28 cellular contexts compared by ENCODE assay signal in genomic region chr6:40717411-40718057, GRCh38.
"Had no signal": no experiment of that assay in that cellular context is flagged by ENCODE, and none has a peak within 500 bp of the region (broad histone marks: within the 10 kb centered on the region; RNA-seq: fewer than 3 reads in every experiment).

No MANE protein-coding gene starts in this region.

- H3K9me3 Mint-ChIP-seq: activated B cell treated with CpG ODN at 0.5 μM for 24 hours; activated CD4-positive, alpha-beta T cell treated with anti-CD3 and anti-CD28 coated beads, Interleukin-2, amount 10 ng/mL, durations not matched to agents 24 days and 14 days; activated naive CD4-positive, alpha-beta T cell treated with anti-CD3 and anti-CD28 coated beads, Interleukin-2, amount 50 U/mL, for 72 hours; activated naive CD8-positive, alpha-beta T cell treated with anti-CD3 and anti-CD28 coated beads, Interleukin-2, amount 50 U/mL, for 24 hours; activated T-cell treated with anti-CD3 and anti-CD28 coated beads, Interleukin-2, amount 50 U/mL, for 24 hours; central memory CD8-positive, alpha-beta T cell had no signal

- H3K4me3 Mint-ChIP-seq: activated B cell treated with CpG ODN at 0.5 μM for 24 hours; activated CD4-positive, alpha-beta T cell treated with anti-CD3 and anti-CD28 coated beads, Interleukin-2, amount 10 ng/mL, durations not matched to agents 24 days and 14 days; activated CD8-positive, alpha-beta memory T cell treated with anti-CD3 and anti-CD28 coated beads, Interleukin-2, amount 10 ng/mL, durations not matched to agents 7 days and 5 days; activated naive CD8-positive, alpha-beta T cell treated with anti-CD3 and anti-CD28 coated beads, Interleukin-2, amount 50 U/mL, for 24 hours; activated T-cell treated with anti-CD3 and anti-CD28 coated beads, Interleukin-2, amount 50 U/mL, for 24 hours; brain; central memory CD8-positive, alpha-beta T cell; T-helper 17 cell had no signal

- H3K27me3 ChIP-seq: MG63, Peyer's patch had no signal

- H3K4me3 ChIP-seq: MG63, Peyer's patch had no signal

- H3K27ac ChIP-seq: Peyer's patch had no signal

- H3K36me3 Mint-ChIP-seq: activated CD8-positive, alpha-beta memory T cell treated with anti-CD3 and anti-CD28 coated beads, Interleukin-2, amount 10 ng/mL, durations not matched to agents 7 days and 5 days; activated naive CD4-positive, alpha-beta T cell treated with anti-CD3 and anti-CD28 coated beads, Interleukin-2, amount 50 U/mL, for 72 hours; brain had no signal

- H3K9me3 ChIP-seq: MG63, Peyer's patch had no signal

- H3K27ac Mint-ChIP-seq: activated B cell treated with CpG ODN at 0.5 μM for 24 hours; activated CD4-positive, alpha-beta T cell treated with anti-CD3 and anti-CD28 coated beads, Interleukin-2, amount 10 ng/mL, durations not matched to agents 24 days and 14 days; activated CD8-positive, alpha-beta memory T cell treated with anti-CD3 and anti-CD28 coated beads, Interleukin-2, amount 10 ng/mL, durations not matched to agents 7 days and 5 days; activated naive CD4-positive, alpha-beta T cell treated with anti-CD3 and anti-CD28 coated beads, Interleukin-2, amount 50 U/mL, for 72 hours; activated naive CD8-positive, alpha-beta T cell treated with anti-CD3 and anti-CD28 coated beads, Interleukin-2, amount 50 U/mL, for 24 hours; activated T-cell treated with anti-CD3 and anti-CD28 coated beads, Interleukin-2, amount 50 U/mL, for 24 hours; T-helper 17 cell had no signal

- DNase-seq: activated B cell treated with CpG ODN at 0.5 μM for 24 hours; activated CD4-positive, alpha-beta T cell treated with anti-CD3 and anti-CD28 coated beads for 1 hour; activated CD4-positive, alpha-beta T cell treated with anti-CD3 and anti-CD28 coated beads, Interleukin-2, amount 10 ng/mL, durations not matched to agents 24 days and 14 days; activated CD4-positive, alpha-beta T cell treated with anti-CD3 and anti-CD28 coated beads, Interleukin-2, amount 50 U/mL, for 48 hours; activated CD8-positive, alpha-beta memory T cell treated with anti-CD3 and anti-CD28 coated beads, Interleukin-2, amount 10 ng/mL, durations not matched to agents 7 days and 5 days; activated effector memory CD4-positive, alpha-beta T cell treated with anti-CD3 and anti-CD28 coated beads, Interleukin-2, amount 50 U/mL, for 16 hours; activated naive CD4-positive, alpha-beta T cell treated with Interleukin-2 at 50 U/mL for 16 hours; activated naive CD8-positive, alpha-beta T cell treated with anti-CD3 and anti-CD28 coated beads, Interleukin-2, amount 50 U/mL, for 24 hours; activated T-cell treated with anti-CD3 and anti-CD28 coated beads, Interleukin-2, amount 50 U/mL, for 24 hours; amniotic stem cell; KG1; MG63; MV-4-11; NCI-H1092 treated with DMSO at 0.1 percent for 48 hours; NCI-H1436; NCI-H1694 treated with DMSO at 0.1 percent for 48 hours; NCI-H2029 treated with DMSO at 0.1 percent for 48 hours; NCI-H345; NCI-H510A treated with DMSO at 0.1 percent for 48 hours; NCI-H69; NK-92 treated with Interleukin-12 subunit alpha and Interleukin-12 subunit beta, amount 100 ng/mL, for 24 hours; Peyer's patch; SHP77 treated with DMSO at 0.1 percent for 48 hours; T-helper 17 cell; T-helper 9 cell had no signal

- ATAC-seq: activated CD8-positive, alpha-beta memory T cell treated with anti-CD3 and anti-CD28 coated beads, Interleukin-2, amount 10 ng/mL, durations not matched to agents 7 days and 5 days; activated naive CD4-positive, alpha-beta T cell treated with anti-CD3 and anti-CD28 coated beads, Interleukin-2, amount 50 U/mL, for 72 hours; activated naive CD8-positive, alpha-beta T cell treated with anti-CD3 and anti-CD28 coated beads, Interleukin-2, amount 50 U/mL, for 24 hours; T-helper 17 cell had no signal

- H3K27me3 Mint-ChIP-seq: activated T-cell treated with anti-CD3 and anti-CD28 coated beads, Interleukin-2, amount 50 U/mL, for 24 hours; brain had no signal

- H3K36me3 ChIP-seq: MG63, Peyer's patch had no signal
